Comparison of ENCODE assay signal across 18 cellular contexts in genomic region chr7:123674399-123675091, GRCh38. TPM values are rescaled to one million over a fixed set of nuclear protein-coding genes. Genes with fewer than 3 reads are reported as not detected.
DNase-seq lines count a peak whose midpoint lies in the region; ATAC-seq and TF ChIP-seq lines count a peak whose summit lies in the region.
"Had no signal": no experiment of that assay in that cellular context is flagged by ENCODE, and none has a peak within 500 bp of the region (broad histone marks: within the 10 kb centered on the region; RNA-seq: fewer than 3 reads in every experiment).

No MANE protein-coding gene starts in this region.

- H3K27ac Mint-ChIP-seq in nephron = peak overlapping the region in 2 of 3 experiments; percentile 52 to 81
- H3K27ac Mint-ChIP-seq: activated CD4-positive, alpha-beta memory T cell treated with anti-CD3 and anti-CD28 coated beads for 36 hours; GM23338 had no signal

- no peaks in the 10 kb centered on the region for H4K20me1 ChIP-seq in fibroblast of lung (ENCODE audit: control insufficient read depth, extremely low read depth, insufficient read depth, low read length)

- no peaks in the 10 kb centered on the region for H3K27me3 Mint-ChIP-seq in nephron (ENCODE audit: low read depth)
- H3K27me3 Mint-ChIP-seq: activated CD4-positive, alpha-beta memory T cell treated with anti-CD3 and anti-CD28 coated beads for 36 hours had no signal

- TF ChIP-seq CTCF in AG04449 (IDR thresholded peaks at IDR 0.05; ENCODE audit: insufficient read depth, low read length, missing control alignments) = no peak
- TF ChIP-seq CTCF in fibroblast of lung (conservative IDR thresholded peaks at IDR 0.05 in 1 of 2, IDR thresholded peaks at IDR 0.05 in 1 of 2; ENCODE audit: low read depth in 1 of 2, low read length in 2 of 2) = no peak
- TF ChIP-seq CTCF in nephron (IDR thresholded peaks at IDR 0.05; ENCODE audit: unreplicated experiment in 3 of 3) = no peak

- H3K4me2 ChIP-seq in fibroblast of lung (ENCODE audit: extremely low read depth, insufficient read depth, low read length) = no peak overlapping the region
- H3K4me2 ChIP-seq: GM23338 had no signal

- H3K36me3 ChIP-seq in fibroblast of lung (ENCODE audit: control insufficient read depth, insufficient read depth, low read length) = no peaks in the 10 kb centered on the region
- H3K36me3 ChIP-seq: Peyer's patch, vagina had no signal

- H3K4me3 ChIP-seq in AG04449 (ENCODE audit: low read depth, low read length) = no peak overlapping the region
- H3K4me3 ChIP-seq in fibroblast of lung (replicated peaks in 1 of 4; ENCODE audit: control extremely low read depth in 1 of 4, insufficient read depth in 1 of 4, low read depth in 3 of 4, low read length in 4 of 4) = no peak overlapping the region
- H3K4me3 ChIP-seq: esophagus squamous epithelium, GM23338, Peyer's patch, vagina had no signal

- POLR2A ChIA-PET in AG04449 (lab: Yijun Ruan, JAX) = no interaction called here

- H3K4me1 ChIP-seq in fibroblast of lung (ENCODE audit: control insufficient read depth, extremely low read depth, insufficient read depth, low read length) = peaks cover 2% of the 10 kb centered on the region
- H3K4me1 ChIP-seq: Peyer's patch had no signal

- no peaks in the 10 kb centered on the region for H3K9me3 ChIP-seq in fibroblast of lung (ENCODE audit: control insufficient read depth, insufficient read depth, low read depth, low read length)
- H3K9me3 ChIP-seq: esophagus squamous epithelium, Peyer's patch, vagina had no signal

- H3K27me3 ChIP-seq in fibroblast of lung (ENCODE audit: control insufficient read depth, insufficient read depth, low read length) = no peaks in the 10 kb centered on the region
- H3K27me3 ChIP-seq: esophagus squamous epithelium, Peyer's patch, vagina had no signal

- no peaks in the 10 kb centered on the region for H3K79me2 ChIP-seq in fibroblast of lung (ENCODE audit: control insufficient read depth, insufficient read depth, low read length)

- peaks cover 7% of the 10 kb centered on the region for H3K36me3 Mint-ChIP-seq in nephron (ENCODE audit: low read depth)
- H3K36me3 Mint-ChIP-seq: activated CD4-positive, alpha-beta memory T cell treated with anti-CD3 and anti-CD28 coated beads for 36 hours had no signal

- H3K4me1 Mint-ChIP-seq in nephron = peaks cover 49% of the 10 kb centered on the region

- no peak overlapping the region for H3K9ac ChIP-seq in fibroblast of lung (ENCODE audit: insufficient read depth, low read length)

- H3K27ac ChIP-seq in fibroblast of lung (ENCODE audit: insufficient read depth, low read length) = no peak overlapping the region
- H3K27ac ChIP-seq: Peyer's patch had no signal

- peak; percentile 9 for DNase-seq in AG04449 (ENCODE audit: low read depth, low spot score)
- peak; percentile 87 for DNase-seq in LHCN-M2 (ENCODE audit: low read depth)
- peak; percentile 17 to 62 for DNase-seq in fibroblast of lung (ENCODE audit: low read depth in 2 of 2)
- DNase-seq in DMS 273 (lab: John Stamatoyannopoulos, UW; ENCODE audit: unreplicated experiment) = no peak
- DNase-seq in activated T-cell treated with anti-CD3 and anti-CD28 coated beads, Interleukin-2, amount 50 U/mL, for 48 hours = no peak
- DNase-seq: activated CD4-positive, alpha-beta memory T cell treated with anti-CD3 and anti-CD28 coated beads for 36 hours; DND-41; esophagus squamous epithelium; NCI-H1417 treated with DMSO at 0.1 percent for 48 hours; NCI-H446 treated with DMSO at 0.1 percent for 48 hours; Peyer's patch; stimulated activated CD8-positive, alpha-beta memory T cell treated with anti-CD3 and anti-CD28 coated beads, Interleukin-4, amount 100 ng/mL, for 48 hours had no signal

- no peak for ATAC-seq in HG02970 (IDR thresholded peaks at IDR 0.05; ENCODE audit: low FRiP score, unreplicated experiment)
- ATAC-seq in HG02623 (IDR thresholded peaks at IDR 0.05; ENCODE audit: unreplicated experiment) = no peak

- peak overlapping the region in 1 of 3 experiments; percentile 5 for H3K4me3 Mint-ChIP-seq in nephron
- H3K4me3 Mint-ChIP-seq: activated CD4-positive, alpha-beta memory T cell treated with anti-CD3 and anti-CD28 coated beads for 36 hours; GM23338 had no signal

- CTCF ChIA-PET in AG04449 (lab: Yijun Ruan, JAX) = interaction anchor here (0.9 to 2.4 kb wide), 4 partner anchors 29 to 191 kb away, joined by 3 to 14 read pairs (median 4); no protein-coding TSS in a partner anchor

- no peaks in the 10 kb centered on the region for H3K9me3 Mint-ChIP-seq in nephron
- H3K9me3 Mint-ChIP-seq: activated CD4-positive, alpha-beta memory T cell treated with anti-CD3 and anti-CD28 coated beads for 36 hours; GM23338 had no signal

- H2AFZ ChIP-seq in fibroblast of lung (ENCODE audit: low read length) = no peak overlapping the region
- H2AFZ ChIP-seq: GM23338 had no signal

RNA-seq across cellular contexts. Expression of gene LMOD2, which starts 18.9 kb away (rescaled TPM):
- total RNA-seq in LHCN-M2 (2014; rRNA removed) = not detected in 2 replicates
- not detected for polyA plus RNA-seq in LHCN-M2 (2012)
- not detected in 2 replicates for total RNA-seq in fibroblast of lung
- not detected in 2 replicates for polyA plus RNA-seq in fibroblast of lung
- not detected in 2 replicates for polyA plus RNA-seq in fibroblast of lung (2012)
- not detected in 2 replicates for polyA minus RNA-seq in fibroblast of lung (ENCODE audit: low replicate concordance)
- total RNA-seq: activated CD4-positive, alpha-beta memory T cell treated with anti-CD3 and anti-CD28 coated beads for 36 hours; esophagus squamous epithelium; GM23338; Peyer's patch; vagina had no signal
- polyA plus RNA-seq: GM23338, neural cell had no signal

Comparison
In these comparisons a context has a peak if more than half of its experiments do, and no peak if none do; other contexts are left out.
1. DNase-seq: peak in AG04449 (single experiment), LHCN-M2 (single experiment) and fibroblast of lung (2 of 2); none in DMS 273 (single experiment) and activated T-cell treated with anti-CD3 and anti-CD28 coated beads, Interleukin-2, amount 50 U/mL, for 48 hours (0 of 2).